In the genomic region with DNA sequence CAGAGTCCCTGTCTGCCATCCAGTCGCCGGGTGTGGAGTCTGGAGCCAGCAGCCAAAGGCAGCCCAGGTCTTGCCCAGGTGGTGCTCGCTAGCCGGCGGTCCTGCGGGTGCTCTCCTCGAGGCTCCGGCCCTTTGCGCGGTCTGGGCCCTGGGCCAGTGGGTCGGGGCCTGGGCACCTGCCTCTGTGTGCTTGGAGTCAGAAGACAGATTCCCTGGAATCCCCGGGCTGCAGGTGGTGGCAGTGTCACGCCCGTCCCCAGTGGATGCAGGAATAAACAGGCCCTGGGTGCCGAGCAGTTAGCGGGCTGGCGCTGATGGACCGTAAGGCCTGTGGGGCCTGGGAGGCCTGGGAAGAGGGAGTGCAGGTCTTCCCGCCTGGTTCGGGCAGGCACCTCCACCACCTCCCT, we compare ENCODE assay signal across 1 cellular context.
TF ChIP-seq lines count a peak whose summit lies in the region.

No MANE protein-coding gene starts in this region.

TF ChIP-seq in WTC11, 78 proteins besides CTCF, POLR2A, EP300 and RAD21:
- TF ChIP-seq SOX15 (CRISPR knock-in tag; IDR thresholded peaks at IDR 0.05) (no peak), JUN (CRISPR knock-in tag; IDR thresholded peaks at IDR 0.05) (no peak), TEAD1 (CRISPR knock-in tag; IDR thresholded peaks at IDR 0.05) (no peak), SMAD4 (CRISPR knock-in tag; IDR thresholded peaks at IDR 0.05) (no peak), TCF7 (CRISPR knock-in tag; IDR thresholded peaks at IDR 0.05; ENCODE audit: low read depth) (no peak), NR2C2 (CRISPR knock-in tag; IDR thresholded peaks at IDR 0.05) (no peak), SP1 (CRISPR knock-in tag; conservative IDR thresholded peaks at IDR 0.05) (no peak), NFE2L1 (CRISPR knock-in tag; IDR thresholded peaks at IDR 0.05) (no peak), ZNF138 (CRISPR knock-in tag; conservative IDR thresholded peaks at IDR 0.05) (no peak), FOXP1 (CRISPR knock-in tag; IDR thresholded peaks at IDR 0.05; ENCODE audit: borderline replicate concordance) (no peak), RELA (CRISPR knock-in tag; IDR thresholded peaks at IDR 0.05; ENCODE audit: borderline replicate concordance) (no peak), PRRX2 (CRISPR knock-in tag; IDR thresholded peaks at IDR 0.05) (no peak), RORB (CRISPR knock-in tag; IDR thresholded peaks at IDR 0.05) (no peak)
- TF ChIP-seq, protein P1, sequence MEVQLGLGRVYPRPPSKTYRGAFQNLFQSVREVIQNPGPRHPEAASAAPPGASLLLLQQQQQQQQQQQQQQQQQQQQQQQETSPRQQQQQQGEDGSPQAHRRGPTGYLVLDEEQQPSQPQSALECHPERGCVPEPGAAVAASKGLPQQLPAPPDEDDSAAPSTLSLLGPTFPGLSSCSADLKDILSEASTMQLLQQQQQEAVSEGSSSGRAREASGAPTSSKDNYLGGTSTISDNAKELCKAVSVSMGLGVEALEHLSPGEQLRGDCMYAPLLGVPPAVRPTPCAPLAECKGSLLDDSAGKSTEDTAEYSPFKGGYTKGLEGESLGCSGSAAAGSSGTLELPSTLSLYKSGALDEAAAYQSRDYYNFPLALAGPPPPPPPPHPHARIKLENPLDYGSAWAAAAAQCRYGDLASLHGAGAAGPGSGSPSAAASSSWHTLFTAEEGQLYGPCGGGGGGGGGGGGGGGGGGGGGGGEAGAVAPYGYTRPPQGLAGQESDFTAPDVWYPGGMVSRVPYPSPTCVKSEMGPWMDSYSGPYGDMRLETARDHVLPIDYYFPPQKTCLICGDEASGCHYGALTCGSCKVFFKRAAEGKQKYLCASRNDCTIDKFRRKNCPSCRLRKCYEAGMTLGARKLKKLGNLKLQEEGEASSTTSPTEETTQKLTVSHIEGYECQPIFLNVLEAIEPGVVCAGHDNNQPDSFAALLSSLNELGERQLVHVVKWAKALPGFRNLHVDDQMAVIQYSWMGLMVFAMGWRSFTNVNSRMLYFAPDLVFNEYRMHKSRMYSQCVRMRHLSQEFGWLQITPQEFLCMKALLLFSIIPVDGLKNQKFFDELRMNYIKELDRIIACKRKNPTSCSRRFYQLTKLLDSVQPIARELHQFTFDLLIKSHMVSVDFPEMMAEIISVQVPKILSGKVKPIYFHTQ (CRISPR knock-in tag; IDR thresholded peaks at IDR 0.05): no peak
- TF ChIP-seq, protein P2, sequence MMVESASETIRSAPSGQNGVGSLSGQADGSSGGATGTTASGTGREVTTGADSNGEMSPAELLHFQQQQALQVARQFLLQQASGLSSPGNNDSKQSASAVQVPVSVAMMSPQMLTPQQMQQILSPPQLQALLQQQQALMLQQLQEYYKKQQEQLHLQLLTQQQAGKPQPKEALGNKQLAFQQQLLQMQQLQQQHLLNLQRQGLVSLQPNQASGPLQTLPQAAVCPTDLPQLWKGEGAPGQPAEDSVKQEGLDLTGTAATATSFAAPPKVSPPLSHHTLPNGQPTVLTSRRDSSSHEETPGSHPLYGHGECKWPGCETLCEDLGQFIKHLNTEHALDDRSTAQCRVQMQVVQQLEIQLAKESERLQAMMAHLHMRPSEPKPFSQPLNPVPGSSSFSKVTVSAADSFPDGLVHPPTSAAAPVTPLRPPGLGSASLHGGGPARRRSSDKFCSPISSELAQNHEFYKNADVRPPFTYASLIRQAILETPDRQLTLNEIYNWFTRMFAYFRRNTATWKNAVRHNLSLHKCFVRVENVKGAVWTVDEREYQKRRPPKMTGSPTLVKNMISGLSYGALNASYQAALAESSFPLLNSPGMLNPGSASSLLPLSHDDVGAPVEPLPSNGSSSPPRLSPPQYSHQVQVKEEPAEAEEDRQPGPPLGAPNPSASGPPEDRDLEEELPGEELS (CRISPR knock-in tag; IDR thresholded peaks at IDR 0.05): no peak
- TF ChIP-seq, protein P3, sequence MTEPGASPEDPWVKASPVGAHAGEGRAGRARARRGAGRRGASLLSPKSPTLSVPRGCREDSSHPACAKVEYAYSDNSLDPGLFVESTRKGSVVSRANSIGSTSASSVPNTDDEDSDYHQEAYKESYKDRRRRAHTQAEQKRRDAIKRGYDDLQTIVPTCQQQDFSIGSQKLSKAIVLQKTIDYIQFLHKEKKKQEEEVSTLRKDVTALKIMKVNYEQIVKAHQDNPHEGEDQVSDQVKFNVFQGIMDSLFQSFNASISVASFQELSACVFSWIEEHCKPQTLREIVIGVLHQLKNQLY (CRISPR knock-in tag; IDR thresholded peaks at IDR 0.05): no peak
